8 cellular contexts compared by ENCODE assay signal in genomic region chr2:176454893-176455810, GRCh38.
DNase-seq lines count a peak whose midpoint lies in the region; ATAC-seq and TF ChIP-seq lines count a peak whose summit lies in the region.

No MANE protein-coding gene starts in this region.

- peak; percentile 84 for TF ChIP-seq CTCF in GM10248 (IDR thresholded peaks at IDR 0.05; ENCODE audit: control extremely low read depth, extremely low read depth, low read depth, missing control alignments)

- POLR2A ChIA-PET in GM10248 (lab: Yijun Ruan, JAX), result no interaction called here

- CTCF ChIA-PET in GM10248 (lab: Yijun Ruan, JAX), result interaction anchor here (0.6 to 10.3 kb wide), 64 partner anchors 8 to 694 kb away, joined by 3 to 124 read pairs (median 4); partner anchors contain the start of gene HOXD4

- ATAC-seq in HG03354 (IDR thresholded peaks at IDR 0.05; ENCODE audit: poor library complexity, severe bottlenecking, unreplicated experiment), result peak; percentile 66
- ATAC-seq in GM21825 (IDR thresholded peaks at IDR 0.05; ENCODE audit: unreplicated experiment), result no peak

- DNase-seq in GM10248 (ENCODE audit: extremely low spot score), result peak; percentile 55
- DNase-seq in NCI-H526 (lab: John Stamatoyannopoulos, UW), result peak; percentile 37 to 91
- DNase-seq in activated CD4-positive, alpha-beta T cell treated with anti-CD3 and anti-CD28 coated beads, Interleukin-2, amount 50 U/mL, for 1 hour, result peak; percentile 79
- peak; percentile 91 for DNase-seq in ecto neural progenitor cell (ENCODE audit: low spot score)
- DNase-seq in medulla oblongata (ENCODE audit: extremely low spot score), result peak; percentile 87
- peak; percentile 43 for DNase-seq in stimulated activated CD8-positive, alpha-beta memory T cell treated with anti-CD3 and anti-CD28 coated beads, Interleukin-12 subunit alpha, Interleukin-12 subunit beta, amount 100 ng/mL, for 4 hours (ENCODE audit: low read depth)
